ENCODE assay signal across 9 cellular contexts in the genomic region with DNA sequence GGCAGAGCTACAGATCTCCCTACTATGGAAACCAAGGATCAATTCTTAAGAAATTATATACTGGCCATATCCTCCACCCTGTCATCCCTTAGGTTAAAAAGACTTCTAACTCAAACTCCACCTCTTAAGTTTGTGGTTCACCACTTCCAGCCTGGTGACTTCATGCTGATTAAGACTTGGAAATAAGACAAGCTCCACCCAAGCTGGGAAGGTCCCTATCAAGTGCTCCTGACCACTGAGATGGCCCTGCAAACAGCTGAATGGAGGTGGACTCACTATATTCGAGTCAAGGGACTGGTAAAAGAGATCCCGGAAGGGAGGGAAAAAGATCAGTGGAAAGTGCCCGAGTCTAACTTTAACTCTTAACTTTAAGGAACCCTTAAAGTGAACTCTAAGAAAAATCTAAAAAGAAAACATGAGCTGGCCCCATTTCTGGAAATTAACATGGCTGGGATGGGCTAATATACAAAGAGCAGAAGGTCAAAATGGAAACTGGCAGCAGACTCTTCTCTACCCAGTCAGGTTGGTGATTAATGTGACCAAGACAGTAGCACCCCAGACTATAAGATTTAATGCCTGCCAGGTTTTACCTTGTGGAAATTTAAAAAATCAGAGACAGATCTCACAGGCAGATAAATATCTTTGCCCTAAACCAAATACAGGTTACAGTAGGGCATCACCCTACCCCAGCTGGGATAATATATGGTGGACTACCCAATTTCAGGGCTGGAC. TPM values are rescaled to one million over a fixed set of nuclear protein-coding genes. Genes with fewer than 3 reads are reported as not detected.
DNase-seq lines count a peak whose midpoint lies in the region; ATAC-seq and TF ChIP-seq lines count a peak whose summit lies in the region.
"Had no signal": no experiment of that assay in that cellular context is flagged by ENCODE, and none has a peak within 500 bp of the region (broad histone marks: within the 10 kb centered on the region; RNA-seq: fewer than 3 reads in every experiment).

No MANE protein-coding gene starts in this region.

- peak; percentile 82 for ATAC-seq in activated CD8-positive, alpha-beta memory T cell treated with anti-CD3 and anti-CD28 coated beads, Interleukin-2, amount 10 ng/mL, durations not matched to agents 7 days and 5 days
- peak; percentile 49; the same call in 2 of the 3 replicates for ATAC-seq in RWPE2 (ENCODE audit: low read depth)
- no peak for ATAC-seq in HG03159 (IDR thresholded peaks at IDR 0.05; ENCODE audit: unreplicated experiment)

- peaks cover 50% of the 10 kb centered on the region for H3K36me3 Mint-ChIP-seq in activated CD8-positive, alpha-beta memory T cell treated with anti-CD3 and anti-CD28 coated beads, Interleukin-2, amount 10 ng/mL, durations not matched to agents 7 days and 5 days
- H3K36me3 Mint-ChIP-seq in stimulated activated naive CD8-positive, alpha-beta T cell treated with anti-CD3 and anti-CD28 coated beads, Interleukin-15, Interleukin-2, amounts not matched to agents 100 ng/mL and 50 ng/mL, for 24 hours (ENCODE audit: low read depth): peaks cover 8% of the 10 kb centered on the region

- peak; percentile 91 for DNase-seq in activated CD8-positive, alpha-beta memory T cell treated with anti-CD3 and anti-CD28 coated beads, Interleukin-2, amount 10 ng/mL, durations not matched to agents 7 days and 5 days
- no peak for DNase-seq in activated CD8-positive, alpha-beta memory T cell treated with anti-CD3 and anti-CD28 coated beads, Interleukin-2, amount 50 U/mL, for 4 hours
- DNase-seq in RWPE2 (ENCODE audit: low spot score) (no peak), cardiac fibroblast (ENCODE audit: low read depth in 2 of 2) (peak; percentile 52 to 87), nucleus accumbens (lab: John Stamatoyannopoulos, UW) (no peak), H7 (no peak)
- DNase-seq: Right ventricle myocardium superior had no signal

- no peaks in the 10 kb centered on the region for H3K9me3 ChIP-seq in RWPE2 (ENCODE audit: severe bottlenecking)

- H3K36me3 ChIP-seq in RWPE2 (ENCODE audit: low read depth): no peaks in the 10 kb centered on the region
- no peaks in the 10 kb centered on the region for H3K36me3 ChIP-seq in H7 (replicated peaks; ENCODE audit: control insufficient read depth, insufficient read depth, low read length)

- peak overlapping the region; percentile 97 for H3K27ac Mint-ChIP-seq in activated CD8-positive, alpha-beta memory T cell treated with anti-CD3 and anti-CD28 coated beads, Interleukin-2, amount 10 ng/mL, durations not matched to agents 7 days and 5 days
- H3K27ac Mint-ChIP-seq in stimulated activated naive CD8-positive, alpha-beta T cell treated with anti-CD3 and anti-CD28 coated beads, Interleukin-15, Interleukin-2, amounts not matched to agents 100 ng/mL and 50 ng/mL, for 24 hours: peak overlapping the region; percentile 82

- peak overlapping the region; percentile 34 for H3K4me3 Mint-ChIP-seq in activated CD8-positive, alpha-beta memory T cell treated with anti-CD3 and anti-CD28 coated beads, Interleukin-2, amount 10 ng/mL, durations not matched to agents 7 days and 5 days
- peak overlapping the region; percentile 63 for H3K4me3 Mint-ChIP-seq in stimulated activated naive CD8-positive, alpha-beta T cell treated with anti-CD3 and anti-CD28 coated beads, Interleukin-15, Interleukin-2, amounts not matched to agents 100 ng/mL and 50 ng/mL, for 24 hours

- no peaks in the 10 kb centered on the region for H3K27me3 Mint-ChIP-seq in activated CD8-positive, alpha-beta memory T cell treated with anti-CD3 and anti-CD28 coated beads, Interleukin-2, amount 10 ng/mL, durations not matched to agents 7 days and 5 days
- H3K27me3 Mint-ChIP-seq in stimulated activated naive CD8-positive, alpha-beta T cell treated with anti-CD3 and anti-CD28 coated beads, Interleukin-15, Interleukin-2, amounts not matched to agents 100 ng/mL and 50 ng/mL, for 24 hours: peaks cover 23% of the 10 kb centered on the region

- H3K4me3 ChIP-seq in RWPE2 (ENCODE audit: severe bottlenecking) (no peak overlapping the region), cardiac fibroblast (replicated peaks in 1 of 2; ENCODE audit: low read depth in 2 of 2, low read length in 2 of 2) (no peak overlapping the region), H7 (ENCODE audit: insufficient read depth, low read depth, low read length) (no peak overlapping the region)

- no peak for TF ChIP-seq CTCF in RWPE2 (IDR thresholded peaks at IDR 0.05; ENCODE audit: poor library complexity, severe bottlenecking)
- no peak for TF ChIP-seq CTCF in cardiac fibroblast (IDR thresholded peaks at IDR 0.05; ENCODE audit: low read depth, low read length)

- H3K4me1 Mint-ChIP-seq in activated CD8-positive, alpha-beta memory T cell treated with anti-CD3 and anti-CD28 coated beads, Interleukin-2, amount 10 ng/mL, durations not matched to agents 7 days and 5 days: peaks cover 62% of the 10 kb centered on the region
- peaks cover 37% of the 10 kb centered on the region for H3K4me1 Mint-ChIP-seq in stimulated activated naive CD8-positive, alpha-beta T cell treated with anti-CD3 and anti-CD28 coated beads, Interleukin-15, Interleukin-2, amounts not matched to agents 100 ng/mL and 50 ng/mL, for 24 hours (ENCODE audit: low read depth)

- H3K27me3 ChIP-seq in RWPE2 (ENCODE audit: insufficient read depth, poor library complexity, severe bottlenecking) (no peaks in the 10 kb centered on the region), H7 (ENCODE audit: control insufficient read depth, insufficient read depth, low read length) (no peaks in the 10 kb centered on the region; the same call in 1 of the 2 replicates)

- CTCF ChIA-PET in activated CD8-positive, alpha-beta memory T cell treated with anti-CD3 and anti-CD28 coated beads, Interleukin-2, amount 10 ng/mL, durations not matched to agents 7 days and 5 days (lab: Charles Lee): interaction anchor here (0.7 to 4.5 kb wide), 13 partner anchors 10 to 137 kb away, joined by 3 to 38 read pairs (median 4); a partner anchor contains a TSS

- no peaks in the 10 kb centered on the region for H3K9me3 Mint-ChIP-seq in activated CD8-positive, alpha-beta memory T cell treated with anti-CD3 and anti-CD28 coated beads, Interleukin-2, amount 10 ng/mL, durations not matched to agents 7 days and 5 days (ENCODE audit: low read depth)
- no peaks in the 10 kb centered on the region for H3K9me3 Mint-ChIP-seq in stimulated activated naive CD8-positive, alpha-beta T cell treated with anti-CD3 and anti-CD28 coated beads, Interleukin-15, Interleukin-2, amounts not matched to agents 100 ng/mL and 50 ng/mL, for 24 hours

- peak overlapping the region; percentile 20 for H3K27ac ChIP-seq in RWPE2 (ENCODE audit: poor library complexity, severe bottlenecking)

- peaks cover 22% of the 10 kb centered on the region for H3K4me1 ChIP-seq in RWPE2 (ENCODE audit: insufficient read depth, poor library complexity, severe bottlenecking)

RNA-seq across cellular contexts. Expression of a gene that starts 43.9 kb away (rescaled TPM):
- 10 to 100 TPM; 36.3 to 36.7 TPM for total RNA-seq in activated CD8-positive, alpha-beta memory T cell treated with anti-CD3 and anti-CD28 coated beads, Interleukin-2, amount 10 ng/mL, durations not matched to agents 7 days and 5 days
- 34.4 and 35.2 TPM in 2 replicates for total RNA-seq in H7 (2014; rRNA removed; shearing (Covaris generic))

Comparison
In these comparisons a context has a peak if more than half of its experiments do, and no peak if none do; other contexts are left out.
1. DNase-seq: peak in activated CD8-positive, alpha-beta memory T cell treated with anti-CD3 and anti-CD28 coated beads, Interleukin-2, amount 10 ng/mL, durations not matched to agents 7 days and 5 days (single experiment) and cardiac fibroblast (2 of 2); none in activated CD8-positive, alpha-beta memory T cell treated with anti-CD3 and anti-CD28 coated beads, Interleukin-2, amount 50 U/mL, for 4 hours (single experiment), RWPE2 (single experiment), nucleus accumbens (0 of 56) and H7 (single experiment).